Comparison of ENCODE assay signal across 8 cellular contexts in the genomic region with DNA sequence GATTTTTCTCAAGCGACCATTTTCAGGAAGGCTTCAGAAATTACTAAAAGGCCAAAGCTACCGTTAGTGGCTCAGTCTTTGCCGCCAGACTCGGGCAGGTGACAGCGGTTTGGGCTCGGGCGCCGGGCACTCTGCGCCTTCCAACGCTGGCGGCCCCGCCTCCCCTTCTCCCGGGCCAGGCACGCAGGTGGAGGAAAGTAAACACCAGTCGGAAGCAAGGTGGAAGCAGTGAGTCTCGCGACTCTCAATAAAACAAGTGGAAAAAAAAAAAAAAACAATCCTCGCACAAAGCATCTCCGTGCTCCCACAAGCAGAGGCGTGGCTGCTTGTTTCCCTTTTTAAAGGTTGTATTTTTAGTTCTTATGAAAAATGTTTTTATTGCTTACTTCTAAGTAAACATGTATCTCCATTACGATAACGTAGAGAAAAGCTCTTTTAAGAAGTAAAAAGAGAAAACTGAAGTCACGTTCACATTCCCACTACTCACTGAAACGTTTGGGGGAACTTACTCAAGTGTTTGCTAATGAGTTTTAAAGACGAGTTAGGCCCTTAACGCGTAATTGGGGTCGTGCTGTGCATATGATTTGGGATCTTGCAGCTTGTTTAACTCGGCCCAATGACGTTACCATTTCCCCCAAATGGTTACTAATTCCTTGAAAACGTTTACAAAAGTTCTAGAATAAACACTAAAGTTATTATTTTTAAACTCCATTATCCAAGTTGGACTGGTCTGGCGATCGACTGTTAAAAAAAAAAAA. TPM values are rescaled to one million over a fixed set of nuclear protein-coding genes. Genes with fewer than 3 reads are reported as not detected.
A peak's percentile ranks its signal among the peaks of the same experiment; 100 is the strongest.
DNase-seq lines count a peak whose midpoint lies in the region; ATAC-seq and TF ChIP-seq lines count a peak whose summit lies in the region.

No MANE protein-coding gene starts in this region.

- peaks cover 65% of the 10 kb centered on the region for H3K4me1 Mint-ChIP-seq in endodermal cell

- peak overlapping the region; percentile 53 for H3K27ac Mint-ChIP-seq in endodermal cell

- peak overlapping the region; percentile 52 for H3K9ac ChIP-seq in endodermal cell (ENCODE audit: extremely low read depth, low read length, poor library complexity, severe bottlenecking)

- H3K4me3 ChIP-seq in GM08714 (ENCODE audit: low read length) (peak overlapping the region; percentile 74), endodermal cell (ENCODE audit: low read length) (peak overlapping the region; percentile 84), mucosa of descending colon (peak overlapping the region; percentile 22), thymus (ENCODE audit: low read length) (peak overlapping the region; percentile 93)

- ATAC-seq in mucosa of descending colon = peak; percentile 60
- ATAC-seq in GM18519 (IDR thresholded peaks at IDR 0.05; ENCODE audit: low FRiP score, unreplicated experiment) = no peak

- no peaks in the 10 kb centered on the region for H3K9me3 Mint-ChIP-seq in endodermal cell

- DNase-seq in NCI-H1105 (lab: John Stamatoyannopoulos, UW) = peak; percentile 70
- peak; percentile 26 for DNase-seq in activated CD4-positive, alpha-beta T cell treated with anti-CD3 and anti-CD28 coated beads for 1 hour
- peak; percentile 85 for DNase-seq in endodermal cell
- peak; percentile 77 to 83 (median 83) for DNase-seq in mucosa of descending colon
- DNase-seq in NCI-H1694 treated with DMSO at 0.1 percent for 48 hours (lab: John Stamatoyannopoulos, UW) = no peak

- no peaks in the 10 kb centered on the region for H3K36me3 Mint-ChIP-seq in endodermal cell (ENCODE audit: low read depth)

- peaks cover 63% of the 10 kb centered on the region for H3K27me3 ChIP-seq in endodermal cell (ENCODE audit: control insufficient read depth, insufficient read depth, low read length, poor library complexity, severe bottlenecking)
- no peaks in the 10 kb centered on the region for H3K27me3 ChIP-seq in thymus (ENCODE audit: control insufficient read depth, insufficient read depth)

- intact Hi-C loops in mucosa of descending colon (cut with DNase I, micrococcal nuclease) = loop anchor here in 1 of 2 donors (10.0 kb wide), 1 partner anchor 80 kb away; no protein-coding TSS in a partner anchor

- H3K36me3 ChIP-seq in endodermal cell (ENCODE audit: control insufficient read depth, insufficient read depth, low read length) (no peaks in the 10 kb centered on the region), mucosa of descending colon (ENCODE audit: low read depth) (no peaks in the 10 kb centered on the region), thymus (ENCODE audit: control insufficient read depth, insufficient read depth) (no peaks in the 10 kb centered on the region)

- TF ChIP-seq CTCF in endodermal cell (conservative IDR thresholded peaks at IDR 0.05) = peak; percentile 29
- TF ChIP-seq CTCF in mucosa of descending colon (IDR thresholded peaks at IDR 0.05) = no peak

- H3K27ac ChIP-seq in endodermal cell (ENCODE audit: low read depth, low read length) = no peak overlapping the region
- H3K27ac ChIP-seq in thymus (ENCODE audit: low read depth) = peak overlapping the region; percentile 89

- H3K4me3 Mint-ChIP-seq in endodermal cell = peak overlapping the region; percentile 63

- H3K9me3 ChIP-seq in endodermal cell (ENCODE audit: control insufficient read depth, low read length) (no peaks in the 10 kb centered on the region), mucosa of descending colon (no peaks in the 10 kb centered on the region), thymus (ENCODE audit: control insufficient read depth) (no peaks in the 10 kb centered on the region)

- H3K4me1 ChIP-seq in endodermal cell (ENCODE audit: control insufficient read depth, insufficient read depth, low read length) (peaks cover 13% of the 10 kb centered on the region), mucosa of descending colon (ENCODE audit: low read depth) (peaks cover 20% of the 10 kb centered on the region), thymus (ENCODE audit: control insufficient read depth, insufficient read depth, low read length) (peaks cover 27% of the 10 kb centered on the region)

- WGBS in endodermal cell (ENCODE audit: insufficient coverage in 1 of 2, insufficient read length in 1 of 2), 2 experiments = 1 to 4% methylated on average over 22 to 32 of the region's 33 CpGs
- under 1% methylated on average over 33 of the region's 33 CpGs for WGBS in thymus

- H3K27me3 Mint-ChIP-seq in endodermal cell (ENCODE audit: insufficient read depth) = peaks cover 68% of the 10 kb centered on the region

RNA-seq across cellular contexts. Expression of a gene that starts 0.9 kb away (rescaled TPM):
- 10 to 100 TPM; 39.5 to 41.1 TPM for total RNA-seq in endodermal cell
- polyA plus RNA-seq in endodermal cell (2013, experiment 1 of 2) = 50.0 TPM
- 42.4 TPM for polyA plus RNA-seq in endodermal cell (2013, experiment 2 of 2)
- total RNA-seq in mucosa of descending colon = 10 to 100 TPM; 20.8 to 33.7 (median 27.0) TPM
- polyA plus RNA-seq in thymus = 31.4 TPM

Comparison
In these comparisons a context has a peak if more than half of its experiments do, and no peak if none do; other contexts are left out.
1. H3K4me3 ChIP-seq: peak in every context shown above with its lines; median percentile 93 in thymus; 84 in endodermal cell; 74 in GM08714; 22 in mucosa of descending colon.